13 cellular contexts compared by ENCODE assay signal in genomic region chr17:13862341-13862740, GRCh38.
"Had no signal": no experiment of that assay in that cellular context is flagged by ENCODE, and none has a peak within 500 bp of the region (broad histone marks: within the 10 kb centered on the region; RNA-seq: fewer than 3 reads in every experiment).

No MANE protein-coding gene starts in this region.

- DNase-seq: activated CD4-positive, alpha-beta T cell treated with anti-CD3 and anti-CD28 coated beads for 48 hours; activated CD8-positive, alpha-beta T cell treated with anti-CD3 and anti-CD28 coated beads, Interleukin-2, amount 10 ng/mL, durations not matched to agents 7 days and 5 days; activated naive CD4-positive, alpha-beta T cell treated with anti-CD3 and anti-CD28 coated beads, Interleukin-2, amount 10 ng/mL, durations not matched to agents 7 days and 5 days; foreskin keratinocyte; islet precursor cell; mammary epithelial cell; nephron progenitor cell; stimulated activated CD4-positive, alpha-beta T cell treated with anti-CD3 and anti-CD28 coated beads, Interleukin-4, amount 100 ng/mL, for 24 hours; uterus had no signal

- ATAC-seq: activated CD8-positive, alpha-beta T cell treated with anti-CD3 and anti-CD28 coated beads, Interleukin-2, amount 10 ng/mL, durations not matched to agents 7 days and 5 days; activated T-helper 17 cell treated with anti-CD3 and anti-CD28 coated beads, Interleukin-2, amount 50 U/mL, for 72 hours; foreskin keratinocyte; left lobe of liver had no signal

- H3K27me3 Mint-ChIP-seq: activated naive CD4-positive, alpha-beta T cell treated with anti-CD3 and anti-CD28 coated beads, Interleukin-2, amount 10 ng/mL, durations not matched to agents 7 days and 5 days; activated T-helper 17 cell treated with anti-CD3 and anti-CD28 coated beads, Interleukin-2, amount 50 U/mL, for 72 hours had no signal

- H3K4me1 Mint-ChIP-seq: activated naive CD4-positive, alpha-beta T cell treated with anti-CD3 and anti-CD28 coated beads, Interleukin-2, amount 10 ng/mL, durations not matched to agents 7 days and 5 days; activated T-helper 17 cell treated with anti-CD3 and anti-CD28 coated beads, Interleukin-2, amount 50 U/mL, for 72 hours; nephron progenitor cell had no signal

- FAIRE-seq: colon, endothelial cell of umbilical vein had no signal

- H3K27ac Mint-ChIP-seq: activated CD8-positive, alpha-beta T cell treated with anti-CD3 and anti-CD28 coated beads, Interleukin-2, amount 10 ng/mL, durations not matched to agents 7 days and 5 days; activated naive CD4-positive, alpha-beta T cell treated with anti-CD3 and anti-CD28 coated beads, Interleukin-2, amount 10 ng/mL, durations not matched to agents 7 days and 5 days; activated T-helper 17 cell treated with anti-CD3 and anti-CD28 coated beads, Interleukin-2, amount 50 U/mL, for 72 hours; nephron progenitor cell had no signal

- H3K36me3 Mint-ChIP-seq: activated naive CD4-positive, alpha-beta T cell treated with anti-CD3 and anti-CD28 coated beads, Interleukin-2, amount 10 ng/mL, durations not matched to agents 7 days and 5 days had no signal

- H3K4me3 Mint-ChIP-seq: activated CD8-positive, alpha-beta T cell treated with anti-CD3 and anti-CD28 coated beads, Interleukin-2, amount 10 ng/mL, durations not matched to agents 7 days and 5 days; activated naive CD4-positive, alpha-beta T cell treated with anti-CD3 and anti-CD28 coated beads, Interleukin-2, amount 10 ng/mL, durations not matched to agents 7 days and 5 days; activated T-helper 17 cell treated with anti-CD3 and anti-CD28 coated beads, Interleukin-2, amount 50 U/mL, for 72 hours; nephron progenitor cell had no signal
